1 cellular context compared by ENCODE assay signal in the genomic region with DNA sequence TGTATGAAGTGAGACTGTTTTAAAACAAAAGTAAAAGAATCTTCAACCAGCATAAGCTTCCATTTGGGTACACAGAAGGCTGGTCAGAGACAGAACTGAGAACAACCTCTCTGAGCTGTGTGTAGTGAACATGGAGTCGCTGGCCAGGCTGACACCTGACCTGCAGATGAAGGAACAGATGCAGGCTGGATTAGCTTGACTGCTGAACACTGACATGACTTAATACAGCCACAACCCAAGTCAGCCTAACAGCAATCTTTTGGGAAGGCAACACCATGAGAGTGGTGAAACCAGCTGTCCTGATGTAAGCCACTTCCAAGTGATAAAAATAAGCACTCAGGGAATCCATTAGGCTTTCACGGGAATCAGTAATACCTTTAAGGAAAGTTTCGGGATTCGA.
TF ChIP-seq lines count a peak whose summit lies in the region.

No MANE protein-coding gene starts in this region.

TF ChIP-seq in WTC11, 78 proteins besides CTCF, POLR2A, EP300 and RAD21 (continued from another document):
- TF ChIP-seq FOXP4 (CRISPR knock-in tag; IDR thresholded peaks at IDR 0.05) (no peak), ZMAT4 (CRISPR knock-in tag; IDR thresholded peaks at IDR 0.05) (no peak), NR3C1 (CRISPR knock-in tag; conservative IDR thresholded peaks at IDR 0.05; ENCODE audit: low read depth) (no peak), PRDM15 (CRISPR knock-in tag; IDR thresholded peaks at IDR 0.05) (no peak), MAX (CRISPR knock-in tag; IDR thresholded peaks at IDR 0.05) (no peak)
- TF ChIP-seq, protein P1, sequence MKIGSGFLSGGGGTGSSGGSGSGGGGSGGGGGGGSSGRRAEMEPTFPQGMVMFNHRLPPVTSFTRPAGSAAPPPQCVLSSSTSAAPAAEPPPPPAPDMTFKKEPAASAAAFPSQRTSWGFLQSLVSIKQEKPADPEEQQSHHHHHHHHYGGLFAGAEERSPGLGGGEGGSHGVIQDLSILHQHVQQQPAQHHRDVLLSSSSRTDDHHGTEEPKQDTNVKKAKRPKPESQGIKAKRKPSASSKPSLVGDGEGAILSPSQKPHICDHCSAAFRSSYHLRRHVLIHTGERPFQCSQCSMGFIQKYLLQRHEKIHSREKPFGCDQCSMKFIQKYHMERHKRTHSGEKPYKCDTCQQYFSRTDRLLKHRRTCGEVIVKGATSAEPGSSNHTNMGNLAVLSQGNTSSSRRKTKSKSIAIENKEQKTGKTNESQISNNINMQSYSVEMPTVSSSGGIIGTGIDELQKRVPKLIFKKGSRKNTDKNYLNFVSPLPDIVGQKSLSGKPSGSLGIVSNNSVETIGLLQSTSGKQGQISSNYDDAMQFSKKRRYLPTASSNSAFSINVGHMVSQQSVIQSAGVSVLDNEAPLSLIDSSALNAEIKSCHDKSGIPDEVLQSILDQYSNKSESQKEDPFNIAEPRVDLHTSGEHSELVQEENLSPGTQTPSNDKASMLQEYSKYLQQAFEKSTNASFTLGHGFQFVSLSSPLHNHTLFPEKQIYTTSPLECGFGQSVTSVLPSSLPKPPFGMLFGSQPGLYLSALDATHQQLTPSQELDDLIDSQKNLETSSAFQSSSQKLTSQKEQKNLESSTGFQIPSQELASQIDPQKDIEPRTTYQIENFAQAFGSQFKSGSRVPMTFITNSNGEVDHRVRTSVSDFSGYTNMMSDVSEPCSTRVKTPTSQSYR (CRISPR knock-in tag; IDR thresholded peaks at IDR 0.05), result no peak
TF ChIP-seq in WTC11: peak in this region for 0.
